In the genomic region with DNA sequence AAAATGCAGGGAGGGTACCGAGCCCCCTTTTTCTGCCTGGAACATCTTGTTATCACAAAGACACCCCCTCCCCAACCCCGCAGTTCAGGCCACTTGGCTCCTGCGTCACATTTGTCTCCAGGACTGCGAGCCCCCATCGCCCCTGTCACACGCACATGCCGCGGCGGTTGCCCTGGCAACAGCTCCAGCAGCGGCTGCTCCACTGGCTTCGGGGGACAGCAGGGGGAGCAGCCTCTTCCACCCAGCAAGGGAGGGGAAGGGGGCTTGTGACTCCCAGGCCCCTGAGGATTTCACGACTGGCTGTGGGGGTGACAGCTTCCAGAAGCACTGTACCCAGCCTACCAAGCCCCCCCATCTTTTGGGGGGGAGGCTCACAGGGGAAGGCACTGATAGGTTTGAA, we compare ENCODE assay signal across 15 cellular contexts. TPM values are rescaled to one million over a fixed set of nuclear protein-coding genes. Genes with fewer than 3 reads are reported as not detected.
DNase-seq lines count a peak whose midpoint lies in the region; ATAC-seq and TF ChIP-seq lines count a peak whose summit lies in the region.
"Had no signal": no experiment of that assay in that cellular context is flagged by ENCODE, and none has a peak within 500 bp of the region (broad histone marks: within the 10 kb centered on the region; RNA-seq: fewer than 3 reads in every experiment).

No MANE protein-coding gene starts in this region.

- ATAC-seq in GM23338 = no peak

- TF ChIP-seq CTCF in GM23338 (conservative IDR thresholded peaks at IDR 0.05; ENCODE audit: low read depth in 2 of 2) (peak in 1 of 2 experiments; percentile 36; a peak in 2 of 4 replicates), breast epithelium (IDR thresholded peaks at IDR 0.05) (no peak), endothelial cell (IDR thresholded peaks at IDR 0.05; ENCODE audit: unreplicated experiment) (no peak)

- H3K4me2 ChIP-seq in GM23338 = no peak overlapping the region

- H4K20me1 ChIP-seq in GM23338 (replicated peaks; ENCODE audit: insufficient read depth) = no peaks in the 10 kb centered on the region; the same call in 1 of the 2 replicates

- H3K4me3 Mint-ChIP-seq in GM23338 (no peak overlapping the region), endothelial cell (ENCODE audit: unreplicated experiment) (no peak overlapping the region)
- H3K4me3 Mint-ChIP-seq: activated T-helper 1 cell treated with anti-CD3 and anti-CD28 coated beads, Interleukin-12 subunit alpha, Interleukin-12 subunit beta, Interleukin-2, Interleukin-4 antibody, amounts not matched to agents 30 ng/mL and 10 ng/mL and 1 ng/mL, durations not matched to agents 14 hours and 24 hours and 36 hours; T-helper 2 cell treated with Interferon-gamma antibody and Interleukin-4, amounts not matched to agents 5 μg/mL and 100 μg/mL, for 36 hours had no signal

- H3K4me1 Mint-ChIP-seq in GM23338 (peaks cover 12% of the 10 kb centered on the region), endothelial cell (ENCODE audit: unreplicated experiment) (peaks cover 4% of the 10 kb centered on the region)

- peak; percentile 50 for DNase-seq in NCI-H146 (lab: John Stamatoyannopoulos, UW)
- DNase-seq in NCI-H146 treated with DMSO at 0.1 percent for 48 hours (lab: John Stamatoyannopoulos, UW; ENCODE audit: unreplicated experiment) = no peak
- peak; percentile 72 for DNase-seq in GM23338 (ENCODE audit: low spot score)
- DNase-seq in anterior cingulate cortex (lab: John Stamatoyannopoulos, UW) = peak in 30 of 58 donors; percentile 6 to 71 (median 30)
- peak; percentile 9 for DNase-seq in midbrain (lab: John Stamatoyannopoulos, UW)
- no peak for DNase-seq in T1000 (lab: John Stamatoyannopoulos, UW)
- no peak for DNase-seq in breast epithelium (ENCODE audit: low spot score in 2 of 2)
- DNase-seq in endothelial cell (ENCODE audit: low spot score) = no peak
- DNase-seq: effector CD4-positive, alpha-beta T cell; foreskin fibroblast; NCI-H510A; pancreas had no signal

- no peak overlapping the region for H3K27ac Mint-ChIP-seq in GM23338
- no peak overlapping the region for H3K27ac Mint-ChIP-seq in endothelial cell (ENCODE audit: unreplicated experiment)
- H3K27ac Mint-ChIP-seq: activated T-helper 1 cell treated with anti-CD3 and anti-CD28 coated beads, Interleukin-12 subunit alpha, Interleukin-12 subunit beta, Interleukin-2, Interleukin-4 antibody, amounts not matched to agents 30 ng/mL and 10 ng/mL and 1 ng/mL, durations not matched to agents 14 hours and 24 hours and 36 hours; T-helper 2 cell treated with Interferon-gamma antibody and Interleukin-4, amounts not matched to agents 5 μg/mL and 100 μg/mL, for 36 hours had no signal

- H3K27me3 ChIP-seq in GM23338 (ENCODE audit: insufficient read depth) = peaks cover 36% of the 10 kb centered on the region
- peaks cover 6 to 37% of the 10 kb centered on the region in 2 donors for H3K27me3 ChIP-seq in breast epithelium

- TF ChIP-seq POLR2A in breast epithelium (IDR thresholded peaks at IDR 0.05) = no peak

- H3K4me3 ChIP-seq in GM23338 = no peak overlapping the region
- H3K4me3 ChIP-seq in breast epithelium = no peak overlapping the region
- H3K4me3 ChIP-seq: ascending aorta, pancreas had no signal

- H3K36me3 Mint-ChIP-seq in GM23338 (ENCODE audit: low read depth) (no peaks in the 10 kb centered on the region), endothelial cell (ENCODE audit: low read depth, unreplicated experiment) (no peaks in the 10 kb centered on the region)

- no peaks in the 10 kb centered on the region for H3K79me2 ChIP-seq in GM23338 (replicated peaks; ENCODE audit: insufficient read depth)

- H3K4me1 ChIP-seq in GM23338 (ENCODE audit: insufficient read depth) (peaks cover 10% of the 10 kb centered on the region), breast epithelium (peaks cover 22 to 26% of the 10 kb centered on the region in 2 donors)

- H3K9me2 ChIP-seq in GM23338 (ENCODE audit: insufficient read depth) = no peaks in the 10 kb centered on the region

- no peak overlapping the region for H2AFZ ChIP-seq in GM23338

- no peaks in the 10 kb centered on the region for H3K36me3 ChIP-seq in GM23338 (ENCODE audit: insufficient read depth)
- H3K36me3 ChIP-seq in breast epithelium = no peaks in the 10 kb centered on the region
- H3K36me3 ChIP-seq: ascending aorta, pancreas had no signal

- H3K27ac ChIP-seq in GM23338 (ENCODE audit: low read depth) (no peak overlapping the region), breast epithelium (no peak overlapping the region)
- H3K27ac ChIP-seq: ascending aorta, pancreas had no signal

- 0 out of 2 replicates have a peak, but pooled peaks cover 5% of the 10 kb centered on the region for H3F3A ChIP-seq in GM23338 (replicated peaks; ENCODE audit: low read depth)

- H3K9me3 Mint-ChIP-seq in GM23338 (no peaks in the 10 kb centered on the region), endothelial cell (ENCODE audit: unreplicated experiment) (no peaks in the 10 kb centered on the region)
- H3K9me3 Mint-ChIP-seq: activated T-helper 1 cell treated with anti-CD3 and anti-CD28 coated beads, Interleukin-12 subunit alpha, Interleukin-12 subunit beta, Interleukin-2, Interleukin-4 antibody, amounts not matched to agents 30 ng/mL and 10 ng/mL and 1 ng/mL, durations not matched to agents 14 hours and 24 hours and 36 hours; T-helper 2 cell treated with Interferon-gamma antibody and Interleukin-4, amounts not matched to agents 5 μg/mL and 100 μg/mL, for 36 hours had no signal

- intact Hi-C loops in breast epithelium (cut with DNase I; ENCODE audit: low total_unique reads) = no loop called here

- H3K27me3 Mint-ChIP-seq in GM23338 (ENCODE audit: insufficient read depth, low read depth, poor library complexity) = peaks cover 34% of the 10 kb centered on the region
- peaks cover 16% of the 10 kb centered on the region for H3K27me3 Mint-ChIP-seq in endothelial cell (ENCODE audit: unreplicated experiment)

- H3K9me3 ChIP-seq in breast epithelium = no peaks in the 10 kb centered on the region
- H3K9me3 ChIP-seq: ascending aorta, pancreas had no signal

TF ChIP-seq in GM23338, 12 proteins besides CTCF, POLR2A, EP300 and RAD21 (continues in another document):
- no peak for TF ChIP-seq EZH2phosphoT487 (IDR thresholded peaks at IDR 0.05; ENCODE audit: unreplicated experiment)

RNA-seq across cellular contexts. Expression of gene BAIAP3, which starts 2.6 kb away (rescaled TPM):
- 13.0 and 23.0 TPM in 2 replicates for total RNA-seq in GM23338 (2014; rRNA removed; shearing (Covaris generic))
- 4.2 and 5.2 TPM in 2 replicates for polyA plus RNA-seq in GM23338 (2016; fragmentation: Nextera tagmentation; extraction: Ambion mirVana)
- total RNA-seq in breast epithelium = 1 to 10 TPM; 2.7 to 8.2 (median 7.3) TPM
- total RNA-seq in endothelial cell (ENCODE audit: unreplicated experiment) = 6.5 TPM

RNA-seq across cellular contexts. Expression of gene TSR3, which starts 15.7 kb away (rescaled TPM):
- total RNA-seq in GM23338 (2014; rRNA removed; shearing (Covaris generic)) = 97.3 and 98.8 TPM in 2 replicates
- polyA plus RNA-seq in GM23338 (2016; fragmentation: Nextera tagmentation; extraction: Ambion mirVana) = 54.1 and 58.5 TPM in 2 replicates
- total RNA-seq in breast epithelium = 10 to 100 TPM; 54.4 to 72.3 (median 59.6) TPM
- 68.2 TPM for total RNA-seq in endothelial cell (ENCODE audit: unreplicated experiment)

RNA-seq across cellular contexts. Expression of gene GNPTG, which starts 15.7 kb away (rescaled TPM):
- 9.2 and 23.3 TPM in 2 replicates for total RNA-seq in GM23338 (2014; rRNA removed; shearing (Covaris generic))
- 39.1 and 41.0 TPM in 2 replicates for polyA plus RNA-seq in GM23338 (2016; fragmentation: Nextera tagmentation; extraction: Ambion mirVana)
- 10 to 100 TPM; 50.5 to 89.3 (median 58.4) TPM for total RNA-seq in breast epithelium
- 47.9 TPM for total RNA-seq in endothelial cell (ENCODE audit: unreplicated experiment)

RNA-seq across cellular contexts. Expression of gene UBE2I, which starts 26.6 kb away (rescaled TPM):
- total RNA-seq in GM23338 (2014; rRNA removed; shearing (Covaris generic)) = 116 and 117 TPM in 2 replicates
- polyA plus RNA-seq in GM23338 (2016; fragmentation: Nextera tagmentation; extraction: Ambion mirVana) = 216 and 220 TPM in 2 replicates
- total RNA-seq in breast epithelium = 10 to 100 TPM; 52.5 to 67.8 (median 62.2) TPM
- 167 TPM for total RNA-seq in endothelial cell (ENCODE audit: unreplicated experiment)

Comparison
In these comparisons a context has a peak if more than half of its experiments do, and no peak if none do; other contexts are left out.
1. DNase-seq: peak in NCI-H146 (single experiment), GM23338 (single experiment), anterior cingulate cortex (30 of 58) and midbrain (single experiment); none in NCI-H146 treated with DMSO at 0.1 percent for 48 hours (single experiment), T1000 (single experiment), breast epithelium (0 of 2) and endothelial cell (single experiment).